9 cellular contexts compared by ENCODE assay signal in genomic region chr9:74379718-74380117, GRCh38.
DNase-seq lines count a peak whose midpoint lies in the region; ATAC-seq, FAIRE-seq and TF ChIP-seq lines count a peak whose summit lies in the region.
"Had no signal": no experiment of that assay in that cellular context is flagged by ENCODE, and none has a peak within 500 bp of the region (broad histone marks: within the 10 kb centered on the region; RNA-seq: fewer than 3 reads in every experiment).

No MANE protein-coding gene starts in this region.

- H3K36me3 Mint-ChIP-seq in astrocyte (ENCODE audit: low read depth, unreplicated experiment): no peaks in the 10 kb centered on the region
- H3K36me3 Mint-ChIP-seq in naive thymus-derived CD4-positive, alpha-beta T cell: no peaks in the 10 kb centered on the region

- no peaks in the 10 kb centered on the region for H4K20me1 ChIP-seq in astrocyte (ENCODE audit: insufficient read depth, low read length)

- no peak overlapping the region for H3K27ac Mint-ChIP-seq in astrocyte (ENCODE audit: unreplicated experiment)
- H3K27ac Mint-ChIP-seq in naive thymus-derived CD4-positive, alpha-beta T cell: peak overlapping the region in 1 of 9 donors; percentile 81

- no peaks in the 10 kb centered on the region for H3K27me3 Mint-ChIP-seq in astrocyte (ENCODE audit: low read depth, unreplicated experiment)
- H3K27me3 Mint-ChIP-seq in naive thymus-derived CD4-positive, alpha-beta T cell: no peaks in the 10 kb centered on the region

- no peak overlapping the region for H3K9ac ChIP-seq in astrocyte (ENCODE audit: low read length)

- no peaks in the 10 kb centered on the region for H3K9me3 Mint-ChIP-seq in astrocyte (ENCODE audit: unreplicated experiment)
- H3K9me3 Mint-ChIP-seq in naive thymus-derived CD4-positive, alpha-beta T cell: peaks cover 0 to 2% (median 0%) of the 10 kb centered on the region in 11 donors

- no peak overlapping the region for H3K4me3 ChIP-seq in astrocyte (ENCODE audit: insufficient read depth, low read depth, low read length)
- no peak overlapping the region for H3K4me3 ChIP-seq in mucosa of descending colon
- no peak overlapping the region for H3K4me3 ChIP-seq in naive thymus-derived CD4-positive, alpha-beta T cell (ENCODE audit: low read length)
- H3K4me3 ChIP-seq: heart left ventricle had no signal

- no peaks in the 10 kb centered on the region for H3K27me3 ChIP-seq in astrocyte (ENCODE audit: insufficient read depth, low read length)
- H3K27me3 ChIP-seq in naive thymus-derived CD4-positive, alpha-beta T cell (ENCODE audit: control insufficient read depth in 2 of 2, insufficient read depth in 2 of 2, low read length in 2 of 2): no peaks in the 10 kb centered on the region
- H3K27me3 ChIP-seq: heart left ventricle had no signal

- TF ChIP-seq CTCF in GM10266 (IDR thresholded peaks at IDR 0.05; ENCODE audit: control insufficient read depth, insufficient read depth, low read depth, missing control alignments) (peak; percentile 34), astrocyte (IDR thresholded peaks at IDR 0.05; ENCODE audit: insufficient read depth, low read depth, low read length) (peak; percentile 21), mucosa of descending colon (IDR thresholded peaks at IDR 0.05) (no peak)

- H3K27ac ChIP-seq in astrocyte (ENCODE audit: low read depth, low read length): no peak overlapping the region
- no peak overlapping the region for H3K27ac ChIP-seq in naive thymus-derived CD4-positive, alpha-beta T cell (ENCODE audit: low read depth, low read length)
- H3K27ac ChIP-seq: heart left ventricle had no signal

- H3K4me3 Mint-ChIP-seq in astrocyte (ENCODE audit: unreplicated experiment): no peak overlapping the region
- H3K4me3 Mint-ChIP-seq in naive thymus-derived CD4-positive, alpha-beta T cell: no peak overlapping the region

- peak; percentile 69 for ATAC-seq in GM21723 (IDR thresholded peaks at IDR 0.05; ENCODE audit: unreplicated experiment)
- ATAC-seq in mucosa of descending colon: peak; percentile 41
- no peak for ATAC-seq in naive thymus-derived CD4-positive, alpha-beta T cell

- H3K4me1 Mint-ChIP-seq in astrocyte (ENCODE audit: low read depth, unreplicated experiment): no peaks in the 10 kb centered on the region
- H3K4me1 Mint-ChIP-seq in naive thymus-derived CD4-positive, alpha-beta T cell: peaks cover 0 to 9% (median 0%) of the 10 kb centered on the region in 7 donors

- peak; percentile 6 for DNase-seq in GM10266 (ENCODE audit: extremely low spot score)
- peak; percentile 33 for DNase-seq in NCI-H1436 treated with DMSO at 0.1 percent for 48 hours (lab: John Stamatoyannopoulos, UW)
- peak; percentile 14 for DNase-seq in astrocyte (ENCODE audit: low read depth)
- peak in 2 of 3 donors; percentile 16 to 17 for DNase-seq in mucosa of descending colon
- DNase-seq in naive thymus-derived CD4-positive, alpha-beta T cell: no peak
- no peak for DNase-seq in cerebellar nuclear complex (lab: John Stamatoyannopoulos, UW)
- DNase-seq in activated naive CD4-positive, alpha-beta T cell treated with anti-CD3 and anti-CD28 coated beads, Interleukin-2, amount 50 U/mL, for 16 hours: no peak
- DNase-seq: heart left ventricle had no signal

- intact Hi-C loops in mucosa of descending colon (cut with DNase I, micrococcal nuclease): no loop called here
- intact Hi-C loops in naive thymus-derived CD4-positive, alpha-beta T cell (cut with micrococcal nuclease): loop anchor here in 1 of 2 donors (1.0 to 10.0 kb wide), 3 partner anchors 70 to 695 kb away; no protein-coding TSS in a partner anchor

- H2AFZ ChIP-seq in astrocyte (ENCODE audit: low read depth, low read length): no peak overlapping the region

- CTCF ChIA-PET in naive thymus-derived CD4-positive, alpha-beta T cell (lab: Charles Lee): no interaction called here

- no peak for FAIRE-seq in astrocyte (lab: Jason Lieb, UNC)

- POLR2A ChIA-PET in naive thymus-derived CD4-positive, alpha-beta T cell (lab: Charles Lee): no interaction called here

- no peaks in the 10 kb centered on the region for H3K79me2 ChIP-seq in astrocyte (ENCODE audit: insufficient read depth, low read length)

- no peaks in the 10 kb centered on the region for H3K4me1 ChIP-seq in astrocyte (ENCODE audit: insufficient read depth, low read length)
- no peaks in the 10 kb centered on the region for H3K4me1 ChIP-seq in mucosa of descending colon (ENCODE audit: low read depth)
- no peaks in the 10 kb centered on the region for H3K4me1 ChIP-seq in naive thymus-derived CD4-positive, alpha-beta T cell (ENCODE audit: control insufficient read depth in 2 of 2, insufficient read depth in 2 of 2, low read length in 2 of 2)
- H3K4me1 ChIP-seq: heart left ventricle had no signal

- H3K9me3 ChIP-seq in astrocyte (ENCODE audit: insufficient read depth, low read depth, low read length) (no peaks in the 10 kb centered on the region), mucosa of descending colon (no peaks in the 10 kb centered on the region)
- H3K9me3 ChIP-seq in naive thymus-derived CD4-positive, alpha-beta T cell (ENCODE audit: control insufficient read depth in 2 of 3, low read length in 3 of 3): no peaks in the 10 kb centered on the region
- H3K9me3 ChIP-seq: heart left ventricle had no signal

- no peak overlapping the region for H3K4me2 ChIP-seq in astrocyte (ENCODE audit: low read length)

- H3K36me3 ChIP-seq in astrocyte (ENCODE audit: insufficient read depth, low read length): no peaks in the 10 kb centered on the region
- H3K36me3 ChIP-seq in mucosa of descending colon (ENCODE audit: low read depth): no peaks in the 10 kb centered on the region
- no peaks in the 10 kb centered on the region for H3K36me3 ChIP-seq in naive thymus-derived CD4-positive, alpha-beta T cell (ENCODE audit: control insufficient read depth in 2 of 3, insufficient read depth in 3 of 3, low read length in 3 of 3)
- H3K36me3 ChIP-seq: heart left ventricle had no signal

Comparison
In these comparisons a context has a peak if more than half of its experiments do, and no peak if none do; other contexts are left out.
1. DNase-seq: peak in GM10266 (single experiment), NCI-H1436 treated with DMSO at 0.1 percent for 48 hours (single experiment), astrocyte (single experiment) and mucosa of descending colon (2 of 3); none in naive thymus-derived CD4-positive, alpha-beta T cell (0 of 9), cerebellar nuclear complex (0 of 2) and activated naive CD4-positive, alpha-beta T cell treated with anti-CD3 and anti-CD28 coated beads, Interleukin-2, amount 50 U/mL, for 16 hours (single experiment).